1 cellular context compared by ENCODE assay signal in the genomic region with DNA sequence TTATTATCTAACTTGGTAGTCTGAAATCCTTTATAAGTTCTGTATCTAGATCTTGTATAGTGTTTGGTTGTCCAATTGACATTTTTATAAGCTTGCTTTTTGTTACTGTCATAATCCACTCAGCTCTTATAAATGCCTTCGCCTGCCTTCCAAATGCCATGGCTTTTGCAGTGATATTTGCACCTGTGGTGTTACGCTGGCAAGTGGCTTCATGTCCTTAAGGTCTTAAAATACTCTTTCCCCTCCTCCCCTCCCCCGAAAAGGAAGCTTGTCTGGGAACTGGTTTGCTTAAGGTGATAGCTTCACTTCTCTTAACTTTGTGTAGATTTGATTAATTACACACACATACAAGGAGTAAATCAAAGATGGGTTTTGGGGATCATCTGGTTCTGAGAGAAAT.
TF ChIP-seq lines count a peak whose summit lies in the region.

No MANE protein-coding gene starts in this region.

TF ChIP-seq in K562, 482 proteins besides CTCF, POLR2A, EP300 and RAD21 (continued from another document):
- no peak for TF ChIP-seq RCOR1 (IDR thresholded peaks at IDR 0.05; ENCODE audit: borderline replicate concordance in 1 of 2, low read depth in 2 of 2, low read length in 2 of 2)
- TF ChIP-seq, protein P1, sequence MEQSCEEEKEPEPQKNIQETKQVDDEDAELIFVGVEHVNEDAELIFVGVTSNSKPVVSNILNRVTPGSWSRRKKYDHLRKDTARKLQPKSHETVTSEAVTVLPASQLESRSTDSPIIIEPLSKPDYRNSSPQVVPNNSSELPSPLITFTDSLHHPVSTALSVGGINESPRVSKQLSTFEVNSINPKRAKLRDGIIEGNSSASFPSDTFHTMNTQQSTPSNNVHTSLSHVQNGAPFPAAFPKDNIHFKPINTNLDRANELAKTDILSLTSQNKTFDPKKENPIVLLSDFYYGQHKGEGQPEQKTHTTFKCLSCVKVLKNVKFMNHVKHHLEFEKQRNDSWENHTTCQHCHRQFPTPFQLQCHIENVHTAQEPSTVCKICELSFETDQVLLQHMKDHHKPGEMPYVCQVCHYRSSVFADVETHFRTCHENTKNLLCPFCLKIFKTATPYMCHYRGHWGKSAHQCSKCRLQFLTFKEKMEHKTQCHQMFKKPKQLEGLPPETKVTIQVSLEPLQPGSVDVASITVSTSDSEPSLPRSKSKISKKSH (CRISPR knock-in tag; IDR thresholded peaks at IDR 0.05): no peak
- no peak for TF ChIP-seq RBM39 (optimal IDR thresholded peaks at IDR 0.05; ENCODE audit: low read depth, low read length)
- TF ChIP-seq, protein P2, sequence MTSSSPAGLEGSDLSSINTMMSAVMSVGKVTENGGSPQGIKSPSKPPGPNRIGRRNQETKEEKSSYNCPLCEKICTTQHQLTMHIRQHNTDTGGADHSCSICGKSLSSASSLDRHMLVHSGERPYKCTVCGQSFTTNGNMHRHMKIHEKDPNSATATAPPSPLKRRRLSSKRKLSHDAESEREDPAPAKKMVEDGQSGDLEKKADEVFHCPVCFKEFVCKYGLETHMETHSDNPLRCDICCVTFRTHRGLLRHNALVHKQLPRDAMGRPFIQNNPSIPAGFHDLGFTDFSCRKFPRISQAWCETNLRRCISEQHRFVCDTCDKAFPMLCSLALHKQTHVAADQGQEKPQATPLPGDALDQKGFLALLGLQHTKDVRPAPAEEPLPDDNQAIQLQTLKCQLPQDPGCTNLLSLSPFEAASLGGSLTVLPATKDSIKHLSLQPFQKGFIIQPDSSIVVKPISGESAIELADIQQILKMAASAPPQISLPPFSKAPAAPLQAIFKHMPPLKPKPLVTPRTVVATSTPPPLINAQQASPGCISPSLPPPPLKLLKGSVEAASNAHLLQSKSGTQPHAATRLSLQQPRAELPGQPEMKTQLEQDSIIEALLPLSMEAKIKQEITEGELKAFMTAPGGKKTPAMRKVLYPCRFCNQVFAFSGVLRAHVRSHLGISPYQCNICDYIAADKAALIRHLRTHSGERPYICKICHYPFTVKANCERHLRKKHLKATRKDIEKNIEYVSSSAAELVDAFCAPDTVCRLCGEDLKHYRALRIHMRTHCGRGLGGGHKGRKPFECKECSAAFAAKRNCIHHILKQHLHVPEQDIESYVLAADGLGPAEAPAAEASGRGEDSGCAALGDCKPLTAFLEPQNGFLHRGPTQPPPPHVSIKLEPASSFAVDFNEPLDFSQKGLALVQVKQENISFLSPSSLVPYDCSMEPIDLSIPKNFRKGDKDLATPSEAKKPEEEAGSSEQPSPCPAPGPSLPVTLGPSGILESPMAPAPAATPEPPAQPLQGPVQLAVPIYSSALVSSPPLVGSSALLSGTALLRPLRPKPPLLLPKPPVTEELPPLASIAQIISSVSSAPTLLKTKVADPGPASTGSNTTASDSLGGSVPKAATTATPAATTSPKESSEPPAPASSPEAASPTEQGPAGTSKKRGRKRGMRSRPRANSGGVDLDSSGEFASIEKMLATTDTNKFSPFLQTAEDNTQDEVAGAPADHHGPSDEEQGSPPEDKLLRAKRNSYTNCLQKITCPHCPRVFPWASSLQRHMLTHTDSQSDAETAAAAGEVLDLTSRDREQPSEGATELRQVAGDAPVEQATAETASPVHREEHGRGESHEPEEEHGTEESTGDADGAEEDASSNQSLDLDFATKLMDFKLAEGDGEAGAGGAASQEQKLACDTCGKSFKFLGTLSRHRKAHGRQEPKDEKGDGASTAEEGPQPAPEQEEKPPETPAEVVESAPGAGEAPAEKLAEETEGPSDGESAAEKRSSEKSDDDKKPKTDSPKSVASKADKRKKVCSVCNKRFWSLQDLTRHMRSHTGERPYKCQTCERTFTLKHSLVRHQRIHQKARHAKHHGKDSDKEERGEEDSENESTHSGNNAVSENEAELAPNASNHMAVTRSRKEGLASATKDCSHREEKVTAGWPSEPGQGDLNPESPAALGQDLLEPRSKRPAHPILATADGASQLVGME (CRISPR knock-in tag; IDR thresholded peaks at IDR 0.05): no peak
- TF ChIP-seq, protein P3, sequence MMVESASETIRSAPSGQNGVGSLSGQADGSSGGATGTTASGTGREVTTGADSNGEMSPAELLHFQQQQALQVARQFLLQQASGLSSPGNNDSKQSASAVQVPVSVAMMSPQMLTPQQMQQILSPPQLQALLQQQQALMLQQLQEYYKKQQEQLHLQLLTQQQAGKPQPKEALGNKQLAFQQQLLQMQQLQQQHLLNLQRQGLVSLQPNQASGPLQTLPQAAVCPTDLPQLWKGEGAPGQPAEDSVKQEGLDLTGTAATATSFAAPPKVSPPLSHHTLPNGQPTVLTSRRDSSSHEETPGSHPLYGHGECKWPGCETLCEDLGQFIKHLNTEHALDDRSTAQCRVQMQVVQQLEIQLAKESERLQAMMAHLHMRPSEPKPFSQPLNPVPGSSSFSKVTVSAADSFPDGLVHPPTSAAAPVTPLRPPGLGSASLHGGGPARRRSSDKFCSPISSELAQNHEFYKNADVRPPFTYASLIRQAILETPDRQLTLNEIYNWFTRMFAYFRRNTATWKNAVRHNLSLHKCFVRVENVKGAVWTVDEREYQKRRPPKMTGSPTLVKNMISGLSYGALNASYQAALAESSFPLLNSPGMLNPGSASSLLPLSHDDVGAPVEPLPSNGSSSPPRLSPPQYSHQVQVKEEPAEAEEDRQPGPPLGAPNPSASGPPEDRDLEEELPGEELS (CRISPR knock-in tag; IDR thresholded peaks at IDR 0.05; ENCODE audit: borderline replicate concordance): no peak
- TF ChIP-seq ZKSCAN1 (IDR thresholded peaks at IDR 0.05; ENCODE audit: low read depth, low read length): no peak
- TF ChIP-seq RNF2 (IDR thresholded peaks at IDR 0.05): no peak
- TF ChIP-seq HDAC3 (IDR thresholded peaks at IDR 0.05; ENCODE audit: borderline replicate concordance, partially characterized antibody): no peak
- TF ChIP-seq ZNF197 (CRISPR knock-in tag; IDR thresholded peaks at IDR 0.05; ENCODE audit: low read depth): no peak
- no peak for TF ChIP-seq ZNF253 (CRISPR knock-in tag; conservative IDR thresholded peaks at IDR 0.05)
- no peak for TF ChIP-seq BRF1 (IDR thresholded peaks at IDR 0.05; ENCODE audit: borderline replicate concordance, extremely low read depth, insufficient read length)
- TF ChIP-seq MTA2 (IDR thresholded peaks at IDR 0.05; ENCODE audit: low read depth): no peak
- TF ChIP-seq OTX1 (CRISPR knock-in tag; IDR thresholded peaks at IDR 0.05): no peak
- no peak for TF ChIP-seq ZNF124 (CRISPR knock-in tag; IDR thresholded peaks at IDR 0.05)
TF ChIP-seq in K562: peak in this region for 0.
